In the genomic region with DNA sequence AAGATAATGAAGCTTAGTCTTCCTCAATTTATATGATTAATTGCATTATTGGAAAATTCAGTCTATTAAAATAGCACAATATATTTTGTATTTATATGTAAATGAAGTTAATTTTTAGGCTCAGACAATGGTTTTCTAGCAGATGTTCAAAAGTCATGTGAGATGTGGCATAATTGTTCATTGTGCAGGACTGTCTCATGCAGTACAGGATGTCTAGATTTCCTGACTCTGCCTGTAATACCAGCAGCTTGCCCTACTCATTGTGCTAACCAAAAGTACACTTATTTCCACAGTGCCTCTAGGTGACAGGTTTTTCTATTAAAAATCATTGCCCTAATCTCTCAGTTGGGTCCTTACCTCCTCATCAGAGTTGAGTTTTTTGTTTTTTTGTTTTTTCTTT, we compare ENCODE assay signal across 28 cellular contexts. TPM values are rescaled to one million over a fixed set of nuclear protein-coding genes. Genes with fewer than 3 reads are reported as not detected.
DNase-seq lines count a peak whose midpoint lies in the region; ATAC-seq, FAIRE-seq and TF ChIP-seq lines count a peak whose summit lies in the region.
"Had no signal": no experiment of that assay in that cellular context is flagged by ENCODE, and none has a peak within 500 bp of the region (broad histone marks: within the 10 kb centered on the region; RNA-seq: fewer than 3 reads in every experiment).

No MANE protein-coding gene starts in this region.

- no peaks in the 10 kb centered on the region for H3K27me3 ChIP-seq in GM12878 (replicated peaks in 1 of 2; ENCODE audit: control insufficient read depth in 2 of 2, insufficient read depth in 2 of 2, low read length in 1 of 2)
- H3K27me3 ChIP-seq: SJCRH30 had no signal

- H3K79me2 ChIP-seq in GM12878 (ENCODE audit: control insufficient read depth, insufficient read depth, low read length) = peaks cover 3% of the 10 kb centered on the region

- RAD21 ChIA-PET in GM12878 (lab: Charles Lee; ENCODE audit: unreplicated experiment) = no interaction called here

- intact Hi-C loops in GM12878 (cut with micrococcal nuclease; ENCODE audit: unreplicated experiment) = no loop called here

- no peak for TF ChIP-seq RAD21 in GM12878 (IDR thresholded peaks at IDR 0.05; ENCODE audit: insufficient read depth, low read depth, low read length)

- ATAC-seq in GM12878 = peak; percentile 22; the same call in 1 of the 3 replicates
- ATAC-seq in GM19035 (IDR thresholded peaks at IDR 0.05; ENCODE audit: unreplicated experiment) = no peak
- ATAC-seq in GM18909 (IDR thresholded peaks at IDR 0.05; ENCODE audit: poor library complexity, unreplicated experiment) = no peak
- ATAC-seq in activated naive CD4-positive, alpha-beta T cell treated with anti-CD3 and anti-CD28 coated beads, Interleukin-2, amount 50 U/mL, for 72 hours = no peak
- no peak for ATAC-seq in GM18517 (IDR thresholded peaks at IDR 0.05; ENCODE audit: unreplicated experiment)
- ATAC-seq: GM23338, K562 had no signal

- no peak overlapping the region for H3K9ac ChIP-seq in GM12878 (ENCODE audit: control insufficient read depth, insufficient read depth, low read length)

- BruUV-seq in GM12878 (replicated peaks; lab: Mats Ljungman, UMichigan) = no TSS peak

- no peaks in the 10 kb centered on the region for H3K4me1 ChIP-seq in GM12878 (ENCODE audit: control insufficient read depth, insufficient read depth, low read length)
- H3K4me1 ChIP-seq: SJCRH30 had no signal

- no peak overlapping the region for H2AFZ ChIP-seq in GM12878 (ENCODE audit: control insufficient read depth, low read depth, low read length)
- H2AFZ ChIP-seq: GM23338 had no signal

- peaks cover 17% of the 10 kb centered on the region for H3K36me3 Mint-ChIP-seq in endothelial cell (ENCODE audit: low read depth, unreplicated experiment)
- H3K36me3 Mint-ChIP-seq in activated naive CD4-positive, alpha-beta T cell treated with anti-CD3 and anti-CD28 coated beads, Interleukin-2, amount 50 U/mL, for 72 hours = peaks cover 4 to 8% of the 10 kb centered on the region in 2 donors

- H4K20me1 ChIP-seq in GM12878 (ENCODE audit: control insufficient read depth, insufficient read depth) = no peaks in the 10 kb centered on the region

- no peak overlapping the region for H3K4me3 Mint-ChIP-seq in endothelial cell (ENCODE audit: unreplicated experiment)
- H3K4me3 Mint-ChIP-seq: B cell; CD14-positive monocyte; CD8-positive, alpha-beta memory T cell; GM23338; H9 had no signal

- no peaks in the 10 kb centered on the region for H3K9me3 Mint-ChIP-seq in endothelial cell (ENCODE audit: unreplicated experiment)
- no peaks in the 10 kb centered on the region for H3K9me3 Mint-ChIP-seq in activated naive CD4-positive, alpha-beta T cell treated with anti-CD3 and anti-CD28 coated beads, Interleukin-2, amount 50 U/mL, for 72 hours
- H3K9me3 Mint-ChIP-seq: CD14-positive monocyte; CD8-positive, alpha-beta memory T cell; GM23338; H9 had no signal

- TF ChIP-seq POLR2A in GM12878 (IDR thresholded peaks at IDR 0.05; ENCODE audit: low read depth, low read length) = no peak

- DNase-seq in GM12878 (ENCODE audit: low read depth, low spot score) (no peak), endothelial cell (ENCODE audit: low spot score) (no peak), inferior parietal cortex (ENCODE audit: extremely low spot score) (peak; percentile 17), putamen (ENCODE audit: low spot score) (peak; percentile 29)
- DNase-seq in activated naive CD4-positive, alpha-beta T cell treated with anti-CD3 and anti-CD28 coated beads, Interleukin-2, amount 50 U/mL, for 72 hours (ENCODE audit: low spot score in 2 of 2) = no peak
- DNase-seq: CD8-positive, alpha-beta memory T cell; DMS 273 treated with DMSO at 0.1 percent for 48 hours; DMS79 treated with DMSO at 0.1 percent for 48 hours; GF-D8; H9; Kasumi-1; NCI-H1092 treated with DMSO at 0.1 percent for 48 hours; NCI-H1436; NCI-H187 treated with DMSO at 0.1 percent for 48 hours; NCI-H2107; NCI-H524 treated with DMSO at 0.1 percent for 48 hours; NCI-H774; SJCRH30 had no signal

- H3K9me3 ChIP-seq in GM12878 (replicated peaks; ENCODE audit: control insufficient read depth, insufficient read depth, low read length) = no peaks in the 10 kb centered on the region
- H3K9me3 ChIP-seq: SJCRH30 had no signal

- H3K27ac ChIP-seq in GM12878 (ENCODE audit: control insufficient read depth, insufficient read depth) = no peak overlapping the region
- H3K27ac ChIP-seq: SJCRH30 had no signal

- no peaks in the 10 kb centered on the region for H3K4me1 Mint-ChIP-seq in endothelial cell (ENCODE audit: unreplicated experiment)
- H3K4me1 Mint-ChIP-seq: CD14-positive monocyte, GM23338, H9 had no signal

- H3K27me3 Mint-ChIP-seq in endothelial cell (ENCODE audit: unreplicated experiment) = no peaks in the 10 kb centered on the region
- H3K27me3 Mint-ChIP-seq: B cell; CD8-positive, alpha-beta memory T cell had no signal

- CTCF ChIA-PET in GM12878 (lab: Yijun Ruan, JAX) = interaction anchor here (4.8 kb wide), 1 partner anchor 12 kb away, joined by 29 read pairs; the partner anchor contains the start of gene RALGAPB

- TF ChIP-seq CTCF in GM12878 (IDR thresholded peaks at IDR 0.05 in 2 of 3, conservative IDR thresholded peaks at IDR 0.05 in 1 of 3; ENCODE audit: control insufficient read depth in 2 of 3, extremely low read depth in 1 of 3, insufficient read depth in 1 of 3, low read depth in 3 of 3, low read length in 3 of 3) = no peak
- no peak for TF ChIP-seq CTCF in endothelial cell (IDR thresholded peaks at IDR 0.05; ENCODE audit: unreplicated experiment)

- SMC1A ChIA-PET in GM12878 (lab: Charles Lee; ENCODE audit: uncharacterized antibody, unreplicated experiment) = interaction anchor here (1.5 kb wide), 1 partner anchor 12 kb away, joined by 6 read pairs; the partner anchor contains the start of gene RALGAPB

- POLR2A ChIA-PET in GM12878 (lab: Charles Lee) = no interaction called here

- no peak for TF ChIP-seq EP300 in GM12878 (IDR thresholded peaks at IDR 0.05; ENCODE audit: borderline replicate concordance in 1 of 2, control insufficient read depth in 1 of 2, low read depth in 2 of 2, low read length in 2 of 2)

- peaks cover 3 to 10% of the 10 kb centered on the region in 2 experiments; a peak in 3 of 4 replicates for H3K36me3 ChIP-seq in GM12878 (ENCODE audit: control insufficient read depth in 2 of 2, insufficient read depth in 2 of 2, low read length in 1 of 2)

- no peak for FAIRE-seq in GM12878 (lab: Jason Lieb, UNC)
- FAIRE-seq: GM12892, HTR-8/SVneo, K562, RCC 7860 had no signal

- no peak overlapping the region for H3K4me2 ChIP-seq in GM12878 (ENCODE audit: control insufficient read depth, insufficient read depth)
- H3K4me2 ChIP-seq: GM23338 had no signal

- peak overlapping the region; percentile 61 for H3K27ac Mint-ChIP-seq in endothelial cell (ENCODE audit: unreplicated experiment)
- H3K27ac Mint-ChIP-seq in activated naive CD4-positive, alpha-beta T cell treated with anti-CD3 and anti-CD28 coated beads, Interleukin-2, amount 50 U/mL, for 72 hours = no peak overlapping the region
- H3K27ac Mint-ChIP-seq: B cell, GM23338, H9 had no signal

- in situ Hi-C loops in GM12878 (cut with MboI) = no loop called here

- H3K4me3 ChIP-seq in GM12878 = no peak overlapping the region
- H3K4me3 ChIP-seq: GM23338, K562, SJCRH30 had no signal

TF ChIP-seq in GM12878, 131 proteins besides CTCF, POLR2A, EP300 and RAD21 (continues in another document):
- TF ChIP-seq BCL11A (IDR thresholded peaks at IDR 0.05; ENCODE audit: low read depth, low read length) (no peak), POLR2AphosphoS2 (IDR thresholded peaks at IDR 0.05; ENCODE audit: low read depth, low read length) (no peak), SRF (IDR thresholded peaks at IDR 0.05; ENCODE audit: low read depth in 2 of 2, low read length in 2 of 2) (no peak)

RNA-seq across cellular contexts. Expression of gene RALGAPB, which starts 12.4 kb away (rescaled TPM):
- 99.4 and 101 TPM in 2 replicates for total RNA-seq in GM12878 (2013; cell fraction: nucleolus; rRNA removed)
- 17.9 and 20.8 TPM in 2 replicates for total RNA-seq in GM12878 (2014; rRNA removed)
- 17.3 and 17.6 TPM in 2 replicates for total RNA-seq in GM12878 (2014; rRNA removed; fragmentation: Illumina TruSeq; extraction: Trizol)
- total RNA-seq in GM12878 (2021) = 19.6 and 21.4 TPM in 2 replicates
- 7.9 TPM for polyA plus RNA-seq in GM12878 (2011; ENCODE audit: low read depth)
- polyA plus RNA-seq in GM12878 (2011; rRNA removed) = 18.1 and 19.4 TPM in 2 replicates
- 7.3 and 10.0 TPM in 2 replicates for polyA plus RNA-seq in GM12878 (2011; cell fraction: cytosol; rRNA removed)
- polyA plus RNA-seq in GM12878 (2011; cell fraction: nucleus; rRNA removed) = 38.5 and 40.8 TPM in 2 replicates
- 10.6 and 11.1 TPM in 2 replicates for polyA plus RNA-seq in GM12878 (2012)
- 23.2 and 30.7 TPM in 2 replicates for polyA plus RNA-seq in GM12878 (2014; fragmentation: Illumina TruSeq; extraction: Trizol)
- 1 to 10 TPM; 3.7 to 4.2 TPM for polyA plus RNA-seq in GM12878 (2014; fragmentation: Nextera tagmentation; extraction: Ambion mirVana)
- polyA plus RNA-seq in GM12878 (2014; rRNA removed) = 13.6 and 14.9 TPM in 2 replicates
- 10 to 100 TPM; 11.5 to 11.7 TPM for polyA plus RNA-seq in GM12878 (2016; fragmentation: Nextera tagmentation; extraction: Ambion mirVana)
- polyA minus RNA-seq in GM12878 (2011; rRNA and poly(A)+ RNA removed) = 32.5 and 34.1 TPM in 2 replicates
- 8.6 and 12.2 TPM in 2 replicates for polyA minus RNA-seq in GM12878 (2011; cell fraction: cytosol; rRNA and poly(A)+ RNA removed)
- polyA minus RNA-seq in GM12878 (2011; cell fraction: nucleus; rRNA and poly(A)+ RNA removed) = 34.8 and 45.2 TPM in 2 replicates
- total RNA-seq in endothelial cell (ENCODE audit: unreplicated experiment) = 46.0 TPM
- 10 to 100 TPM; 27.0 to 32.4 TPM for total RNA-seq in activated naive CD4-positive, alpha-beta T cell treated with anti-CD3 and anti-CD28 coated beads, Interleukin-2, amount 50 U/mL, for 72 hours

RNA-seq across cellular contexts. Expression of gene SNHG17, which starts 49.9 kb away (rescaled TPM):
- 90.9 and 103 TPM in 2 replicates for total RNA-seq in GM12878 (2013; cell fraction: nucleolus; rRNA removed)
- 22.9 and 24.4 TPM in 2 replicates for total RNA-seq in GM12878 (2014; rRNA removed)
- 22.9 and 23.9 TPM in 2 replicates for total RNA-seq in GM12878 (2014; rRNA removed; fragmentation: Illumina TruSeq; extraction: Trizol)
- 50.3 and 63.0 TPM in 2 replicates for total RNA-seq in GM12878 (2021)
- 40.8 TPM for polyA plus RNA-seq in GM12878 (2011; ENCODE audit: low read depth)
- polyA plus RNA-seq in GM12878 (2011; rRNA removed) = 23.5 and 33.9 TPM in 2 replicates
- polyA plus RNA-seq in GM12878 (2011; cell fraction: cytosol; rRNA removed) = 35.0 and 37.2 TPM in 2 replicates
- polyA plus RNA-seq in GM12878 (2011; cell fraction: nucleus; rRNA removed) = 118 and 158 TPM in 2 replicates
- 34.9 and 66.5 TPM in 2 replicates for polyA plus RNA-seq in GM12878 (2012)
- 15.3 and 20.8 TPM in 2 replicates for polyA plus RNA-seq in GM12878 (2014; fragmentation: Illumina TruSeq; extraction: Trizol)
- polyA plus RNA-seq in GM12878 (2014; fragmentation: Nextera tagmentation; extraction: Ambion mirVana) = 10 to 100 TPM; 25.6 to 33.9 TPM
- 62.2 and 69.4 TPM in 2 replicates for polyA plus RNA-seq in GM12878 (2014; rRNA removed)
- polyA plus RNA-seq in GM12878 (2016; fragmentation: Nextera tagmentation; extraction: Ambion mirVana) = 10 to 100 TPM; 45.8 to 47.3 TPM
- polyA minus RNA-seq in GM12878 (2011; rRNA and poly(A)+ RNA removed) = 47.5 and 62.1 TPM in 2 replicates
- polyA minus RNA-seq in GM12878 (2011; cell fraction: cytosol; rRNA and poly(A)+ RNA removed) = 25.0 and 26.2 TPM in 2 replicates
- 43.6 and 75.0 TPM in 2 replicates for polyA minus RNA-seq in GM12878 (2011; cell fraction: nucleus; rRNA and poly(A)+ RNA removed)
- total RNA-seq in endothelial cell (ENCODE audit: unreplicated experiment) = 18.0 TPM
- 100 to 1,000 TPM in 1 of 2 donors, 10 to 100 TPM in 1; 72.3 to 102 TPM for total RNA-seq in activated naive CD4-positive, alpha-beta T cell treated with anti-CD3 and anti-CD28 coated beads, Interleukin-2, amount 50 U/mL, for 72 hours

Comparison
In these comparisons a context has a peak if more than half of its experiments do, and no peak if none do; other contexts are left out.
1. DNase-seq: peak in inferior parietal cortex (single experiment) and putamen (single experiment); none in GM12878 (single experiment), endothelial cell (single experiment) and activated naive CD4-positive, alpha-beta T cell treated with anti-CD3 and anti-CD28 coated beads, Interleukin-2, amount 50 U/mL, for 72 hours (0 of 2).